Comparison of ENCODE assay signal across 36 cellular contexts in genomic region chr2:43751476-43751875, GRCh38.
"Had no signal": no experiment of that assay in that cellular context is flagged by ENCODE, and none has a peak within 500 bp of the region (broad histone marks: within the 10 kb centered on the region; RNA-seq: fewer than 3 reads in every experiment).

No MANE protein-coding gene starts in this region.

- H3K4me1 Mint-ChIP-seq: activated B cell treated with CpG ODN at 0.5 μM for 24 hours; activated CD4-positive, alpha-beta memory T cell treated with anti-CD3 and anti-CD28 coated beads, Interleukin-2, amount 10 ng/mL, durations not matched to agents 7 days and 5 days; activated CD8-positive, alpha-beta memory T cell treated with anti-CD3 and anti-CD28 coated beads, Interleukin-2, amount 10 ng/mL, durations not matched to agents 7 days and 5 days had no signal

- H3K4me2 ChIP-seq: PC-9 had no signal

- H3K27me3 Mint-ChIP-seq: activated CD8-positive, alpha-beta memory T cell treated with anti-CD3 and anti-CD28 coated beads, Interleukin-2, amount 10 ng/mL, durations not matched to agents 7 days and 5 days; activated naive CD8-positive, alpha-beta T cell treated with anti-CD3 and anti-CD28 coated beads for 36 hours had no signal

- H3K36me3 ChIP-seq: brain microvascular endothelial cell had no signal

- ATAC-seq: activated CD8-positive, alpha-beta memory T cell treated with anti-CD3 and anti-CD28 coated beads, Interleukin-2, amount 10 ng/mL, durations not matched to agents 7 days and 5 days; Right ventricle myocardium inferior had no signal

- DNase-seq: activated B cell treated with CpG ODN at 0.5 μM for 24 hours; activated CD4-positive, alpha-beta memory T cell treated with anti-CD3 and anti-CD28 coated beads, Interleukin-2, amount 10 ng/mL, durations not matched to agents 7 days and 5 days; activated CD4-positive, alpha-beta T cell treated with anti-CD3 and anti-CD28 coated beads for 48 hours; activated CD4-positive, CD25-positive, alpha-beta regulatory T cell treated with anti-CD3 and anti-CD28 coated beads, Interleukin-2, amount 50 U/mL, for 72 hours; activated CD8-positive, alpha-beta memory T cell treated with anti-CD3 and anti-CD28 coated beads for 24 hours; activated CD8-positive, alpha-beta memory T cell treated with anti-CD3 and anti-CD28 coated beads, Interleukin-2, amount 10 ng/mL, durations not matched to agents 7 days and 5 days; activated CD8-positive, alpha-beta memory T cell treated with anti-CD3 and anti-CD28 coated beads, Interleukin-2, amount 50 U/mL, for 48 hours; activated effector memory CD4-positive, alpha-beta T cell treated with anti-CD3 and anti-CD28 coated beads, Interleukin-2, amount 50 U/mL, for 16 hours; activated naive CD4-positive, alpha-beta T cell; activated naive CD4-positive, alpha-beta T cell treated with anti-CD3 and anti-CD28 coated beads, Interleukin-2, amount 50 U/mL, for 16 hours; activated naive CD8-positive, alpha-beta T cell treated with anti-CD3 and anti-CD28 coated beads for 36 hours; activated T-cell treated with anti-CD3 and anti-CD28 coated beads, Interleukin-2, amount 50 U/mL, for 48 hours; amniotic stem cell; aorta; brain microvascular endothelial cell; NCI-H1092 treated with DMSO at 0.1 percent for 48 hours; NCI-H1417; NCI-H146; NCI-H187; NCI-H2029 treated with DMSO at 0.1 percent for 48 hours; NCI-H2107; NCI-H2171 treated with DMSO at 0.1 percent for 48 hours; NCI-H2227 treated with DMSO at 0.1 percent for 48 hours; NCI-H446; NCI-H510A treated with DMSO at 0.1 percent for 48 hours; NCI-H526 treated with DMSO at 0.1 percent for 48 hours; NK-92 treated with Interleukin-12 subunit alpha and Interleukin-12 subunit beta, amount 100 ng/mL, for 24 hours; PC-9; SIG-M5; SW 1271; T-helper 1 cell; T-helper 2 cell; T-helper 9 cell had no signal

- H3K27ac Mint-ChIP-seq: activated B cell treated with CpG ODN at 0.5 μM for 24 hours; activated CD4-positive, alpha-beta memory T cell treated with anti-CD3 and anti-CD28 coated beads, Interleukin-2, amount 10 ng/mL, durations not matched to agents 7 days and 5 days; activated CD8-positive, alpha-beta memory T cell treated with anti-CD3 and anti-CD28 coated beads, Interleukin-2, amount 10 ng/mL, durations not matched to agents 7 days and 5 days; activated naive CD8-positive, alpha-beta T cell treated with anti-CD3 and anti-CD28 coated beads for 36 hours had no signal

- H3K4me3 ChIP-seq: PC-9 had no signal

- H3K4me3 Mint-ChIP-seq: activated B cell treated with CpG ODN at 0.5 μM for 24 hours; activated CD4-positive, alpha-beta memory T cell treated with anti-CD3 and anti-CD28 coated beads, Interleukin-2, amount 10 ng/mL, durations not matched to agents 7 days and 5 days; activated CD8-positive, alpha-beta memory T cell treated with anti-CD3 and anti-CD28 coated beads, Interleukin-2, amount 10 ng/mL, durations not matched to agents 7 days and 5 days; activated naive CD8-positive, alpha-beta T cell treated with anti-CD3 and anti-CD28 coated beads for 36 hours had no signal

- H3K27ac ChIP-seq: brain microvascular endothelial cell, PC-9, RWPE1, VCaP had no signal

- H3K27me3 ChIP-seq: brain microvascular endothelial cell had no signal

- H2AFZ ChIP-seq: PC-9 had no signal

- H3K36me3 Mint-ChIP-seq: activated CD8-positive, alpha-beta memory T cell treated with anti-CD3 and anti-CD28 coated beads, Interleukin-2, amount 10 ng/mL, durations not matched to agents 7 days and 5 days; activated naive CD8-positive, alpha-beta T cell treated with anti-CD3 and anti-CD28 coated beads for 36 hours had no signal

- H3K9me3 Mint-ChIP-seq: activated B cell treated with CpG ODN at 0.5 μM for 24 hours; activated CD4-positive, alpha-beta memory T cell treated with anti-CD3 and anti-CD28 coated beads, Interleukin-2, amount 10 ng/mL, durations not matched to agents 7 days and 5 days; activated naive CD8-positive, alpha-beta T cell treated with anti-CD3 and anti-CD28 coated beads for 36 hours had no signal
